8 cellular contexts compared by ENCODE assay signal in genomic region chr14:60251877-60252276, GRCh38. TPM values are rescaled to one million over a fixed set of nuclear protein-coding genes. Genes with fewer than 3 reads are reported as not detected.
DNase-seq lines count a peak whose midpoint lies in the region; ATAC-seq and TF ChIP-seq lines count a peak whose summit lies in the region.

No MANE protein-coding gene starts in this region.

- H3K36me3 ChIP-seq in SK-N-SH (replicated peaks in 1 of 2; ENCODE audit: control insufficient read depth in 1 of 2, insufficient read depth in 2 of 2, low read length in 1 of 2) (no peaks in the 10 kb centered on the region), skeletal muscle satellite cell (ENCODE audit: insufficient read depth, low read length) (no peaks in the 10 kb centered on the region)

- H3K27ac ChIP-seq in SK-N-SH (ENCODE audit: low read depth in 2 of 2, low read length in 1 of 2) = peak overlapping the region in 1 of 2 experiments; percentile 28; a peak in 2 of 4 replicates

- H2AFZ ChIP-seq in SK-N-SH (ENCODE audit: low read depth) = no peak overlapping the region

- CTCF ChIA-PET in SK-N-SH (lab: Yijun Ruan, JAX) = no interaction called here
- CTCF ChIA-PET in T-cell (lab: Charles Lee) = interaction anchor here in 1 of 2 donors (0.6 to 2.6 kb wide), 2 partner anchors 14 to 288 kb away, joined by 3 to 15 read pairs; no protein-coding TSS in a partner anchor

- no peaks in the 10 kb centered on the region for H3K9me3 ChIP-seq in SK-N-SH
- no peaks in the 10 kb centered on the region for H3K9me3 ChIP-seq in skeletal muscle satellite cell (replicated peaks; ENCODE audit: low read length)

- POLR2A ChIA-PET in SK-N-SH (lab: Yijun Ruan, JAX) = no interaction called here
- POLR2A ChIA-PET in T-cell (lab: Charles Lee) = interaction anchor here in 1 of 2 donors (0.6 kb wide), 1 partner anchor 1222 kb away, joined by 3 read pairs; no protein-coding TSS in a partner anchor

- no peaks in the 10 kb centered on the region for H3K9me2 ChIP-seq in SK-N-SH

- no peaks in the 10 kb centered on the region for H3K27me3 Mint-ChIP-seq in T-cell

- peaks cover 71% of the 10 kb centered on the region for H3K79me2 ChIP-seq in SK-N-SH (ENCODE audit: insufficient read depth)

- no peak for ATAC-seq in SK-N-SH treated with all-trans-retinoic acid at 6 μM for 48 hours
- ATAC-seq in T-cell (replicated peaks in 1 of 4) = no peak
- no peak for ATAC-seq in GM18870 (IDR thresholded peaks at IDR 0.05; ENCODE audit: unreplicated experiment)
- no peak for ATAC-seq in activated naive CD4-positive, alpha-beta T cell treated with anti-CD3 and anti-CD28 coated beads, Interleukin-2, amount 50 U/mL, for 72 hours

- H3K27me3 ChIP-seq in SK-N-SH (ENCODE audit: insufficient read depth) = no peaks in the 10 kb centered on the region
- no peaks in the 10 kb centered on the region for H3K27me3 ChIP-seq in skeletal muscle satellite cell (ENCODE audit: control insufficient read depth, insufficient read depth, low read length)

- H4K20me1 ChIP-seq in SK-N-SH (ENCODE audit: insufficient read depth) = peaks cover 68% of the 10 kb centered on the region

- H3K36me3 Mint-ChIP-seq in T-cell = no peaks in the 10 kb centered on the region
- peaks cover 4 to 7% of the 10 kb centered on the region in 2 donors for H3K36me3 Mint-ChIP-seq in activated naive CD4-positive, alpha-beta T cell treated with anti-CD3 and anti-CD28 coated beads, Interleukin-2, amount 50 U/mL, for 72 hours

- peak overlapping the region in 1 of 2 donors; percentile 45 for H3K27ac Mint-ChIP-seq in T-cell
- H3K27ac Mint-ChIP-seq in activated naive CD4-positive, alpha-beta T cell treated with anti-CD3 and anti-CD28 coated beads, Interleukin-2, amount 50 U/mL, for 72 hours = no peak overlapping the region

- no peak for TF ChIP-seq RAD21 in SK-N-SH (IDR thresholded peaks at IDR 0.05; ENCODE audit: low read length)

- H3K4me1 Mint-ChIP-seq in T-cell = peaks cover 71 to 87% (median 72%) of the 10 kb centered on the region in 3 donors

- TF ChIP-seq EP300 in SK-N-SH (IDR thresholded peaks at IDR 0.05; ENCODE audit: borderline replicate concordance in 1 of 2, low read depth in 1 of 2, low read length in 1 of 2) = no peak

- H3K4me1 ChIP-seq in SK-N-SH (ENCODE audit: control insufficient read depth in 1 of 2, insufficient read depth in 2 of 2, low read depth in 1 of 2, low read length in 1 of 2) (peaks cover 0 to 25% of the 10 kb centered on the region in 2 experiments; a peak in 3 of 4 replicates), skeletal muscle satellite cell (ENCODE audit: control insufficient read depth, insufficient read depth, low read length) (peaks cover 28% of the 10 kb centered on the region)

- TF ChIP-seq CTCF in SK-N-SH (IDR thresholded peaks at IDR 0.05) (no peak), fibroblast of pulmonary artery (IDR thresholded peaks at IDR 0.05; ENCODE audit: low read length, missing control alignments) (no peak)

- H3K4me3 ChIP-seq in SK-N-SH (ENCODE audit: low read depth in 2 of 2, low read length in 1 of 2) (peak overlapping the region; percentile 78 to 82; a peak in 3 of 4 replicates), fibroblast of pulmonary artery (replicated peaks; ENCODE audit: low read depth, low read length) (peak overlapping the region; percentile 77), skeletal muscle satellite cell (ENCODE audit: low read length) (peak overlapping the region; percentile 72)

- DNase-seq in SK-N-SH = no peak
- DNase-seq in T-cell = no peak
- no peak for DNase-seq in fibroblast of pulmonary artery (ENCODE audit: low read depth)
- DNase-seq in GDM1 (lab: John Stamatoyannopoulos, UW) = no peak
- DNase-seq in activated naive CD4-positive, alpha-beta T cell treated with anti-CD3 and anti-CD28 coated beads, Interleukin-2, amount 50 U/mL, for 72 hours (ENCODE audit: low spot score in 2 of 2) = no peak

- peak overlapping the region; percentile 21 to 86 (median 48) for H3K4me3 Mint-ChIP-seq in T-cell

- no peaks in the 10 kb centered on the region for H3K9me3 Mint-ChIP-seq in T-cell
- H3K9me3 Mint-ChIP-seq in activated naive CD4-positive, alpha-beta T cell treated with anti-CD3 and anti-CD28 coated beads, Interleukin-2, amount 50 U/mL, for 72 hours = no peaks in the 10 kb centered on the region

- peak overlapping the region; percentile 84 for H3K4me2 ChIP-seq in SK-N-SH
- peak overlapping the region; percentile 87 for H3K4me2 ChIP-seq in skeletal muscle satellite cell (ENCODE audit: low read length)

- H3F3A ChIP-seq in SK-N-SH (replicated peaks; ENCODE audit: insufficient read depth) = peaks cover 4% of the 10 kb centered on the region

- H3K9ac ChIP-seq in SK-N-SH = no peak overlapping the region
- H3K9ac ChIP-seq in skeletal muscle satellite cell (ENCODE audit: low read depth, low read length) = peak overlapping the region; percentile 81

- 63% methylated on average over 1 of the region's 1 CpG for WGBS in SK-N-SH (ENCODE audit: low lambda C conversion rate)

TF ChIP-seq in SK-N-SH, 30 proteins besides CTCF, POLR2A, EP300 and RAD21:
- TF ChIP-seq, protein P1, sequence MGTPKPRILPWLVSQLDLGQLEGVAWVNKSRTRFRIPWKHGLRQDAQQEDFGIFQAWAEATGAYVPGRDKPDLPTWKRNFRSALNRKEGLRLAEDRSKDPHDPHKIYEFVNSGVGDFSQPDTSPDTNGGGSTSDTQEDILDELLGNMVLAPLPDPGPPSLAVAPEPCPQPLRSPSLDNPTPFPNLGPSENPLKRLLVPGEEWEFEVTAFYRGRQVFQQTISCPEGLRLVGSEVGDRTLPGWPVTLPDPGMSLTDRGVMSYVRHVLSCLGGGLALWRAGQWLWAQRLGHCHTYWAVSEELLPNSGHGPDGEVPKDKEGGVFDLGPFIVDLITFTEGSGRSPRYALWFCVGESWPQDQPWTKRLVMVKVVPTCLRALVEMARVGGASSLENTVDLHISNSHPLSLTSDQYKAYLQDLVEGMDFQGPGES (IDR thresholded peaks at IDR 0.05; ENCODE audit: low read depth, low read length) = no peak
- TF ChIP-seq TEAD4 (IDR thresholded peaks at IDR 0.05; ENCODE audit: borderline replicate concordance, insufficient read depth) (no peak), EZH2phosphoT487 (IDR thresholded peaks at IDR 0.05; ENCODE audit: borderline replicate concordance, low read depth) (no peak), RXRA (IDR thresholded peaks at IDR 0.05; ENCODE audit: borderline replicate concordance, low read depth) (no peak), NFIC (IDR thresholded peaks at IDR 0.05; ENCODE audit: borderline replicate concordance) (no peak), POLR2AphosphoS5 (IDR thresholded peaks at IDR 0.05; ENCODE audit: low read depth, low read length) (no peak)
- TF ChIP-seq, protein P2, sequence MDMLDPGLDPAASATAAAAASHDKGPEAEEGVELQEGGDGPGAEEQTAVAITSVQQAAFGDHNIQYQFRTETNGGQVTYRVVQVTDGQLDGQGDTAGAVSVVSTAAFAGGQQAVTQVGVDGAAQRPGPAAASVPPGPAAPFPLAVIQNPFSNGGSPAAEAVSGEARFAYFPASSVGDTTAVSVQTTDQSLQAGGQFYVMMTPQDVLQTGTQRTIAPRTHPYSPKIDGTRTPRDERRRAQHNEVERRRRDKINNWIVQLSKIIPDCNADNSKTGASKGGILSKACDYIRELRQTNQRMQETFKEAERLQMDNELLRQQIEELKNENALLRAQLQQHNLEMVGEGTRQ (IDR thresholded peaks at IDR 0.05; ENCODE audit: borderline replicate concordance, low read depth, low read length) = no peak

TF ChIP-seq in SK-N-SH treated with all-trans-retinoic acid at 6 μM for 48 hours, 23 proteins besides CTCF, POLR2A, EP300 and RAD21 (continues in another document):
- no peak for TF ChIP-seq PATZ1 (CRISPR knock-in tag; IDR thresholded peaks at IDR 0.05; ENCODE audit: borderline replicate concordance)
- no peak for TF ChIP-seq ZNF70 (CRISPR knock-in tag; IDR thresholded peaks at IDR 0.05)

RNA-seq across cellular contexts. Expression of gene PPM1A, which starts 2.9 kb away (rescaled TPM):
- polyA plus RNA-seq in SK-N-SH (2012; rRNA removed) = 11.6 and 12.3 TPM in 2 replicates
- polyA plus RNA-seq in SK-N-SH (2012; cell fraction: cytosol; rRNA removed) = 16.9 and 20.3 TPM in 2 replicates
- polyA plus RNA-seq in SK-N-SH (2012; cell fraction: nucleus; rRNA removed) = 12.0 and 30.7 TPM in 2 replicates
- 10 to 100 TPM; 42.8 to 71.6 (median 46.1) TPM for total RNA-seq in T-cell
- 12.7 and 13.9 TPM in 2 replicates for total RNA-seq in skeletal muscle satellite cell (2012; rRNA removed)
- 10 to 100 TPM; 33.7 to 55.5 TPM for total RNA-seq in activated naive CD4-positive, alpha-beta T cell treated with anti-CD3 and anti-CD28 coated beads, Interleukin-2, amount 50 U/mL, for 72 hours
